In genomic region chr7:95776561-95777185, GRCh38 we compare ENCODE assay signal across 23 cellular contexts. TPM values are rescaled to one million over a fixed set of nuclear protein-coding genes. Genes with fewer than 3 reads are reported as not detected.
DNase-seq lines count a peak whose midpoint lies in the region; ATAC-seq and TF ChIP-seq lines count a peak whose summit lies in the region.
"Had no signal": no experiment of that assay in that cellular context is flagged by ENCODE, and none has a peak within 500 bp of the region (broad histone marks: within the 10 kb centered on the region; RNA-seq: fewer than 3 reads in every experiment).

No MANE protein-coding gene starts in this region.

- no peak overlapping the region for H3K4me3 ChIP-seq in BLaER1
- H3K4me3 ChIP-seq: GM12878, SK-N-MC had no signal

- H3K27me3 ChIP-seq in BLaER1: no peaks in the 10 kb centered on the region
- peaks cover 12% of the 10 kb centered on the region for H3K27me3 ChIP-seq in foreskin keratinocyte

- DNase-seq in NCI-H82 (lab: John Stamatoyannopoulos, UW) (peak; percentile 19), cerebellar cortex (ENCODE audit: low spot score) (peak; percentile 92), foreskin keratinocyte (peak; percentile 4 to 50), NCI-H2227 (lab: John Stamatoyannopoulos, UW; ENCODE audit: unreplicated experiment) (no peak)
- no peak for DNase-seq in activated CD4-positive, alpha-beta T cell treated with anti-CD3 and anti-CD28 coated beads, Interleukin-2, amount 50 U/mL, for 1 hour
- DNase-seq: AML-193, DMS79, IMR-90, NCI-H1105, NCI-H146, NCI-H2029, NCI-H226, NCI-H510A treated with DMSO at 0.1 percent for 48 hours, NCI-H748 treated with DMSO at 0.1 percent for 48 hours, SHP77 had no signal

- H3K27ac ChIP-seq in BLaER1: no peak overlapping the region
- no peak overlapping the region for H3K27ac ChIP-seq in foreskin keratinocyte
- H3K27ac ChIP-seq: KMS-11, SK-N-MC had no signal

- H3K36me3 ChIP-seq in BLaER1: no peaks in the 10 kb centered on the region

- peak overlapping the region; percentile 59 for H3K4me2 ChIP-seq in BLaER1
- H3K4me2 ChIP-seq: KMS-11 had no signal

- ATAC-seq in foreskin keratinocyte: peak; percentile 59
- ATAC-seq in HG02642 (IDR thresholded peaks at IDR 0.05; ENCODE audit: poor library complexity, unreplicated experiment): no peak
- ATAC-seq in GM19324 (IDR thresholded peaks at IDR 0.05; ENCODE audit: low FRiP score, unreplicated experiment): no peak
- ATAC-seq: GM12878, HCT116 had no signal

- no peak for TF ChIP-seq CTCF in foreskin keratinocyte (conservative IDR thresholded peaks at IDR 0.05)

- H3K9ac ChIP-seq in BLaER1: no peak overlapping the region
- H3K9ac ChIP-seq: KMS-11 had no signal

- H4K20me1 ChIP-seq in BLaER1: no peaks in the 10 kb centered on the region

- H3K9me3 ChIP-seq in BLaER1: no peaks in the 10 kb centered on the region

- H3K4me1 ChIP-seq in BLaER1: peaks cover 40% of the 10 kb centered on the region
- H3K4me1 ChIP-seq in foreskin keratinocyte: no peaks in the 10 kb centered on the region

RNA-seq across cellular contexts. Expression of gene DYNC1I1, which starts 4.3 kb away (rescaled TPM):
- 0.10 and 0.21 TPM in 2 replicates for total RNA-seq in foreskin keratinocyte
- 0.09 and 0.18 TPM in 2 replicates for polyA plus RNA-seq in foreskin keratinocyte
- polyA plus RNA-seq: CD14-positive monocyte had no signal

Comparison
In these comparisons a context has a peak if more than half of its experiments do, and no peak if none do; other contexts are left out.
1. DNase-seq: peak in NCI-H82 (single experiment), cerebellar cortex (single experiment) and foreskin keratinocyte (2 of 2); none in activated CD4-positive, alpha-beta T cell treated with anti-CD3 and anti-CD28 coated beads, Interleukin-2, amount 50 U/mL, for 1 hour (single experiment) and NCI-H2227 (single experiment).